Comparison of ENCODE assay signal across 8 cellular contexts in the genomic region with DNA sequence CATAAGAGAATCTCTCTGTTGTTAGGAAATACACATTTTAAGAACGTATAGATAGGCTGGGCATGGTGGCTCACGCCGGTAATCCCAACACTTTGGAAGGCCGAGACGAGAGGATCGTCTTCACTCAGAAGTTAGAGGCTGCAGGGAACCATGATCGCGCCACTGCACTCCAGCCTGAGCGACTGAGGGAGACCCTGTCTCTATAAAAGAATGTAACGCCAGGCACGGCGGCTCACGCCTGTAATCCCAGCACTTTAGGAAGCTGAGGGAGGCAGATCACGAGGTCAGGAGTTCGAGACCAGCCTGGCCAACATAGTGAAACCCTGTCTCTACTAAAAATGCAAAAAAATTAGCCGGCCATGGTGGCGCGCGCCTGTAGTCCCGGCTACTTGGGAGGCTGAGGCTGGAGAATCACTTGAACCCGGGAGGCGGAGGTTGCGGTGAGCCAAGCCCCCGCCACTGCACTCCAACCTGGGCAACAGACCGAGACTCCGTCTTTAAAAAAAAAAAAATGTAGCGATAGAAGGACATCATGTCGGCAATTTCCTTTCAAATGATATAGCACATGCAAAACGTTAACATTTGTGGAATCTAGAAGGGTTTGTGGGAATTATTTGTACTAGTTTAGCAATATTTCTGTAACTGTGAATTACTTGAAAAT. TPM values are rescaled to one million over a fixed set of nuclear protein-coding genes. Genes with fewer than 3 reads are reported as not detected.
DNase-seq lines count a peak whose midpoint lies in the region; ATAC-seq and TF ChIP-seq lines count a peak whose summit lies in the region.

No MANE protein-coding gene starts in this region.

- TF ChIP-seq CTCF in HCT116 (IDR thresholded peaks at IDR 0.05 in 2 of 3, conservative IDR thresholded peaks at IDR 0.05 in 1 of 3; ENCODE audit: borderline replicate concordance in 1 of 3, insufficient read depth in 1 of 3, low read depth in 2 of 3, low read length in 2 of 3): no peak
- no peak for TF ChIP-seq CTCF in activated CD8-positive, alpha-beta T cell treated with anti-CD3 and anti-CD28 coated beads for 36 hours (IDR thresholded peaks at IDR 0.05)

- peaks cover 52% of the 10 kb centered on the region for H3K79me2 ChIP-seq in HCT116 (ENCODE audit: insufficient read depth, low read length)

- peak overlapping the region; percentile 97 for H3K9ac ChIP-seq in HCT116 (ENCODE audit: low read length)

- H3K4me3 ChIP-seq in HCT116 (replicated peaks in 1 of 2; ENCODE audit: low read depth in 1 of 2, low read length in 2 of 2): peak overlapping the region; percentile 70 to 90
- H3K4me3 ChIP-seq in right cardiac atrium (ENCODE audit: low read length): peak overlapping the region; percentile 43
- peak overlapping the region; percentile 61 to 99 (median 87) for H3K4me3 ChIP-seq in skin epidermis

- BruUV-seq in HCT116 (replicated peaks; lab: Mats Ljungman, UMichigan): TSS peak; percentile 93

- peak overlapping the region; percentile 91 for H3K27ac Mint-ChIP-seq in activated CD8-positive, alpha-beta T cell treated with anti-CD3 and anti-CD28 coated beads for 36 hours

- H3K4me1 Mint-ChIP-seq in activated CD8-positive, alpha-beta T cell treated with anti-CD3 and anti-CD28 coated beads for 36 hours (ENCODE audit: low read depth): peaks cover 52% of the 10 kb centered on the region

- H2AFZ ChIP-seq in HCT116 (ENCODE audit: low read depth, low read length, poor library complexity, severe bottlenecking): no peak overlapping the region

- TF ChIP-seq RAD21 in HCT116 (IDR thresholded peaks at IDR 0.05; ENCODE audit: low read depth): no peak

- H3K27ac ChIP-seq in HCT116 (ENCODE audit: low read depth, low read length): peak overlapping the region; percentile 87
- H3K27ac ChIP-seq in right cardiac atrium (ENCODE audit: low read length): no peak overlapping the region
- H3K27ac ChIP-seq in skin epidermis: peak overlapping the region in 20 of 21 experiments; percentile 80 to 97 (median 93)

- no peaks in the 10 kb centered on the region for H3K9me3 Mint-ChIP-seq in activated CD8-positive, alpha-beta T cell treated with anti-CD3 and anti-CD28 coated beads for 36 hours

- DNase-seq in HCT116 (ENCODE audit: low read depth, low spot score) (no peak), right cardiac atrium (peak in 1 of 3 donors; percentile 56), NCI-H510A treated with DMSO at 0.1 percent for 48 hours (lab: John Stamatoyannopoulos, UW) (no peak), UCSD-AML1 (lab: John Stamatoyannopoulos, UW; ENCODE audit: unreplicated experiment) (no peak), NCI-H2196 (lab: John Stamatoyannopoulos, UW; ENCODE audit: unreplicated experiment) (no peak), NAMALWA (ENCODE audit: low spot score) (no peak)
- DNase-seq in activated CD8-positive, alpha-beta T cell treated with anti-CD3 and anti-CD28 coated beads for 36 hours: no peak

- 50% methylated on average over 29 of the region's 29 CpGs for WGBS in right cardiac atrium

- peaks cover 23% of the 10 kb centered on the region; the same call in 1 of the 2 replicates for H4K20me1 ChIP-seq in HCT116 (ENCODE audit: insufficient read depth)

- H3K4me3 Mint-ChIP-seq in activated CD8-positive, alpha-beta T cell treated with anti-CD3 and anti-CD28 coated beads for 36 hours: peak overlapping the region; percentile 88

- no peaks in the 10 kb centered on the region for H3K27me3 Mint-ChIP-seq in activated CD8-positive, alpha-beta T cell treated with anti-CD3 and anti-CD28 coated beads for 36 hours

- H3K4me1 ChIP-seq in HCT116 (ENCODE audit: control insufficient read depth in 1 of 2, insufficient read depth in 2 of 2, low read length in 2 of 2) (peaks cover 13 to 29% of the 10 kb centered on the region in 2 experiments; a peak in 3 of 4 replicates), right cardiac atrium (ENCODE audit: control insufficient read depth, insufficient read depth, low read length) (peaks cover under 1% of the 10 kb centered on the region)

- POLR2A ChIA-PET in HCT116 (lab: Charles Lee): interaction anchor here (0.6 to 1.5 kb wide), 7 partner anchors 21 to 248 kb away, joined by 3 to 9 read pairs (median 4); a partner anchor contains a TSS
- POLR2A ChIA-PET in activated CD8-positive, alpha-beta T cell treated with anti-CD3 and anti-CD28 coated beads for 36 hours (lab: Charles Lee): interaction anchor here (0.6 to 4.1 kb wide), 10 partner anchors 9 to 145 kb away, joined by 3 to 26 read pairs (median 4); a partner anchor contains a TSS

- H3K36me3 Mint-ChIP-seq in activated CD8-positive, alpha-beta T cell treated with anti-CD3 and anti-CD28 coated beads for 36 hours (ENCODE audit: low read depth): peaks cover 42% of the 10 kb centered on the region

- H3K9me2 ChIP-seq in HCT116 (ENCODE audit: insufficient read depth): no peaks in the 10 kb centered on the region

- ATAC-seq in HCT116 (no peak), right cardiac atrium (no peak)
- ATAC-seq in activated CD8-positive, alpha-beta T cell treated with anti-CD3 and anti-CD28 coated beads for 36 hours: no peak

- intact Hi-C loops in HCT116 (cut with micrococcal nuclease): no loop called here
- intact Hi-C loops in activated CD8-positive, alpha-beta T cell treated with anti-CD3 and anti-CD28 coated beads for 36 hours (cut with micrococcal nuclease): loop anchor here (5.0 kb wide), 1 partner anchor 144 kb away; no protein-coding TSS in a partner anchor
- intact Hi-C loops in right cardiac atrium (cut with DNase I): loop anchor here in 1 of 4 donors (10.0 kb wide), 1 partner anchor 132 kb away; no protein-coding TSS in a partner anchor

- TF ChIP-seq POLR2A in HCT116 (IDR thresholded peaks at IDR 0.05; ENCODE audit: borderline replicate concordance, extremely low read depth, insufficient read depth, insufficient read length): no peak

- H3K27me3 ChIP-seq in HCT116 (ENCODE audit: insufficient read depth, low read length) (no peaks in the 10 kb centered on the region), right cardiac atrium (ENCODE audit: control insufficient read depth, insufficient read depth) (no peaks in the 10 kb centered on the region)

- peak overlapping the region; percentile 92 for H3K4me2 ChIP-seq in HCT116 (ENCODE audit: low read length)

- H3K36me3 ChIP-seq in HCT116 (ENCODE audit: control insufficient read depth in 1 of 2, insufficient read depth in 2 of 2, low read length in 2 of 2): peaks cover 31 to 36% of the 10 kb centered on the region in 2 experiments

- H3K9me3 ChIP-seq in HCT116 (ENCODE audit: control insufficient read depth in 1 of 2, insufficient read depth in 1 of 2, low read depth in 1 of 2, low read length in 2 of 2): no peaks in the 10 kb centered on the region
- H3K9me3 ChIP-seq in right cardiac atrium (ENCODE audit: control insufficient read depth, low read length): no peaks in the 10 kb centered on the region

- RAD21 ChIA-PET in HCT116 (lab: Charles Lee; ENCODE audit: low non-redundant PET in 1 of 2, low total read pairs in 2 of 2, uncharacterized antibody in 2 of 2, unreplicated experiment in 2 of 2): no interaction called here

- CTCF ChIA-PET in HCT116 (lab: Charles Lee): interaction anchor here (1.2 kb wide), 1 partner anchor 124 kb away, joined by 4 read pairs; no protein-coding TSS in a partner anchor
- CTCF ChIA-PET in activated CD8-positive, alpha-beta T cell treated with anti-CD3 and anti-CD28 coated beads for 36 hours (lab: Charles Lee): interaction anchor here (1.2 to 1.6 kb wide), 2 partner anchors 139 to 148 kb away, joined by 3 to 4 read pairs; no protein-coding TSS in a partner anchor

TF ChIP-seq in HCT116, 20 proteins besides CTCF, POLR2A, EP300 and RAD21:
- TF ChIP-seq SRF (IDR thresholded peaks at IDR 0.05; ENCODE audit: low read depth) (no peak), JUND (IDR thresholded peaks at IDR 0.05) (no peak), FOSL1 (IDR thresholded peaks at IDR 0.05; ENCODE audit: low read depth) (no peak), ELF1 (IDR thresholded peaks at IDR 0.05; ENCODE audit: borderline replicate concordance, low read depth) (no peak), CBX3 (IDR thresholded peaks at IDR 0.05; ENCODE audit: low read depth) (no peak), EZH2 (IDR thresholded peaks at IDR 0.05) (no peak), SP1 (IDR thresholded peaks at IDR 0.05; ENCODE audit: low read depth) (no peak), YY1 (IDR thresholded peaks at IDR 0.05; ENCODE audit: extremely low read depth, insufficient replicate concordance, low read depth, low read length) (no peak)

RNA-seq across cellular contexts. Expression of a gene that starts 0.7 kb away (rescaled TPM):
- total RNA-seq in HCT116 (2021; ENCODE audit: unreplicated experiment) (2,938 TPM), right cardiac atrium (1,000 to 10,000 TPM; 1,029 to 1,161 (median 1,122) TPM)
- 1,265 and 1,358 TPM in 2 replicates for polyA plus RNA-seq in HCT116 (2012)
- 1,000 to 10,000 TPM; 3,410 to 3,594 TPM for total RNA-seq in activated CD8-positive, alpha-beta T cell treated with anti-CD3 and anti-CD28 coated beads for 36 hours
- polyA plus RNA-seq in right cardiac atrium: 895 TPM

RNA-seq across cellular contexts. Expression of a gene that starts 20.5 kb away (rescaled TPM):
- total RNA-seq in HCT116 (2021; ENCODE audit: unreplicated experiment): 7.3 TPM
- polyA plus RNA-seq in HCT116 (2012): 2.7 and 3.1 TPM in 2 replicates
- 1 to 10 TPM; 5.7 to 6.3 TPM for total RNA-seq in activated CD8-positive, alpha-beta T cell treated with anti-CD3 and anti-CD28 coated beads for 36 hours
- total RNA-seq in right cardiac atrium: 1 to 10 TPM; 3.9 to 6.3 (median 5.0) TPM
- polyA plus RNA-seq in right cardiac atrium: 1.5 TPM

RNA-seq across cellular contexts. Expression of a gene that starts 49.4 kb away (rescaled TPM):
- total RNA-seq in HCT116 (2021; ENCODE audit: unreplicated experiment) (10.2 TPM), right cardiac atrium (1 to 10 TPM; 3.1 to 4.3 (median 3.3) TPM)
- polyA plus RNA-seq in HCT116 (2012): 2.8 and 4.1 TPM in 2 replicates
- total RNA-seq in activated CD8-positive, alpha-beta T cell treated with anti-CD3 and anti-CD28 coated beads for 36 hours: 1 to 10 TPM; 2.5 to 3.6 TPM
- 2.1 TPM for polyA plus RNA-seq in right cardiac atrium
